Comparison of ENCODE assay signal across 2 cellular contexts in genomic region chr6:36809933-36810844, GRCh38.
TF ChIP-seq lines count a peak whose summit lies in the region.

No MANE protein-coding gene starts in this region.

TF ChIP-seq in HepG2, 621 proteins besides CTCF, POLR2A, EP300 and RAD21 (continued from another document and continues in another):
- peak; percentile 37; the same call in 1 of the 2 replicates for TF ChIP-seq SNAPC4 (CRISPR knock-in tag; IDR thresholded peaks at IDR 0.05)
- TF ChIP-seq IRF2 (CRISPR knock-in tag; IDR thresholded peaks at IDR 0.05) = 0 out of 2 replicates have a peak, but pooled peaks have one; percentile 35
- TF ChIP-seq, protein P1, sequence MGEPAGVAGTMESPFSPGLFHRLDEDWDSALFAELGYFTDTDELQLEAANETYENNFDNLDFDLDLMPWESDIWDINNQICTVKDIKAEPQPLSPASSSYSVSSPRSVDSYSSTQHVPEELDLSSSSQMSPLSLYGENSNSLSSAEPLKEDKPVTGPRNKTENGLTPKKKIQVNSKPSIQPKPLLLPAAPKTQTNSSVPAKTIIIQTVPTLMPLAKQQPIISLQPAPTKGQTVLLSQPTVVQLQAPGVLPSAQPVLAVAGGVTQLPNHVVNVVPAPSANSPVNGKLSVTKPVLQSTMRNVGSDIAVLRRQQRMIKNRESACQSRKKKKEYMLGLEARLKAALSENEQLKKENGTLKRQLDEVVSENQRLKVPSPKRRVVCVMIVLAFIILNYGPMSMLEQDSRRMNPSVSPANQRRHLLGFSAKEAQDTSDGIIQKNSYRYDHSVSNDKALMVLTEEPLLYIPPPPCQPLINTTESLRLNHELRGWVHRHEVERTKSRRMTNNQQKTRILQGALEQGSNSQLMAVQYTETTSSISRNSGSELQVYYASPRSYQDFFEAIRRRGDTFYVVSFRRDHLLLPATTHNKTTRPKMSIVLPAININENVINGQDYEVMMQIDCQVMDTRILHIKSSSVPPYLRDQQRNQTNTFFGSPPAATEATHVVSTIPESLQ (CRISPR knock-in tag; conservative IDR thresholded peaks at IDR 0.05) = 0 out of 2 replicates have a peak, but pooled peaks have one; percentile 60
- TF ChIP-seq MXD4 (CRISPR knock-in tag; IDR thresholded peaks at IDR 0.05) = 0 out of 2 replicates have a peak, but pooled peaks have one; percentile 19
- no peak for TF ChIP-seq ZNF235 (CRISPR knock-in tag; IDR thresholded peaks at IDR 0.05; ENCODE audit: borderline replicate concordance)
- TF ChIP-seq ZNF451 (CRISPR knock-in tag; IDR thresholded peaks at IDR 0.05) = 0 out of 2 replicates have a peak, but pooled peaks have one; percentile 49
- TF ChIP-seq PATZ1 (CRISPR knock-in tag; IDR thresholded peaks at IDR 0.05) = 0 out of 2 replicates have a peak, but pooled peaks have one; percentile 37
- TF ChIP-seq GATAD1 (CRISPR knock-in tag; IDR thresholded peaks at IDR 0.05) = peak; percentile 36; the same call in 1 of the 2 replicates
- TF ChIP-seq ZNF598 (CRISPR knock-in tag; IDR thresholded peaks at IDR 0.05; ENCODE audit: borderline replicate concordance) = no peak
- peak; percentile 63; the same call in 1 of the 2 replicates for TF ChIP-seq ZNF205 (CRISPR knock-in tag; IDR thresholded peaks at IDR 0.05)

TF ChIP-seq in K562, 482 proteins besides CTCF, POLR2A, EP300 and RAD21 (continued from another document and continues in another):
- TF ChIP-seq, protein P2, sequence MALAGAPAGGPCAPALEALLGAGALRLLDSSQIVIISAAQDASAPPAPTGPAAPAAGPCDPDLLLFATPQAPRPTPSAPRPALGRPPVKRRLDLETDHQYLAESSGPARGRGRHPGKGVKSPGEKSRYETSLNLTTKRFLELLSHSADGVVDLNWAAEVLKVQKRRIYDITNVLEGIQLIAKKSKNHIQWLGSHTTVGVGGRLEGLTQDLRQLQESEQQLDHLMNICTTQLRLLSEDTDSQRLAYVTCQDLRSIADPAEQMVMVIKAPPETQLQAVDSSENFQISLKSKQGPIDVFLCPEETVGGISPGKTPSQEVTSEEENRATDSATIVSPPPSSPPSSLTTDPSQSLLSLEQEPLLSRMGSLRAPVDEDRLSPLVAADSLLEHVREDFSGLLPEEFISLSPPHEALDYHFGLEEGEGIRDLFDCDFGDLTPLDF (CRISPR knock-in tag; IDR thresholded peaks at IDR 0.05) = no peak
- TF ChIP-seq SAFB2 (IDR thresholded peaks at IDR 0.05; ENCODE audit: borderline replicate concordance, low read depth, low read length, severe bottlenecking) (no peak), NFIX (CRISPR knock-in tag; IDR thresholded peaks at IDR 0.05; ENCODE audit: low read depth) (no peak), ZNF395 (CRISPR knock-in tag; IDR thresholded peaks at IDR 0.05) (peak; percentile 37; the same call in 1 of the 2 replicates), CREB1 (IDR thresholded peaks at IDR 0.05) (no peak), CREB1 (CRISPR knock-in tag; IDR thresholded peaks at IDR 0.05) (no peak), WHSC1 (IDR thresholded peaks at IDR 0.05; ENCODE audit: low read length) (no peak), FOXK2 (conservative IDR thresholded peaks at IDR 0.05 in 1 of 2, IDR thresholded peaks at IDR 0.05 in 1 of 2; ENCODE audit: low read depth in 2 of 2) (no peak), ARID2 (IDR thresholded peaks at IDR 0.05) (peak; percentile 70; the same call in 1 of the 2 replicates), KDM4B (IDR thresholded peaks at IDR 0.05; ENCODE audit: borderline replicate concordance in 2 of 2, low read depth in 1 of 2) (no peak), FOXJ2 (tag; IDR thresholded peaks at IDR 0.05) (no peak), IRF9 (tag; IDR thresholded peaks at IDR 0.05) (no peak), TFAM (CRISPR knock-in tag; conservative IDR thresholded peaks at IDR 0.05) (no peak), KDM5B (IDR thresholded peaks at IDR 0.05; ENCODE audit: insufficient replicate concordance, low read depth, low read length) (no peak), TAF1 (IDR thresholded peaks at IDR 0.05; ENCODE audit: control insufficient read depth, extremely low read depth, insufficient read depth, low read length, severe bottlenecking) (no peak), KDM2B (CRISPR knock-in tag; IDR thresholded peaks at IDR 0.05) (no peak), MNT (conservative IDR thresholded peaks at IDR 0.05) (no peak), E2F3 (CRISPR knock-in tag; IDR thresholded peaks at IDR 0.05) (no peak), ZBTB34 (CRISPR knock-in tag; IDR thresholded peaks at IDR 0.05) (no peak), ZBTB17 (CRISPR knock-in tag; IDR thresholded peaks at IDR 0.05) (no peak), GABPB2 (CRISPR knock-in tag; conservative IDR thresholded peaks at IDR 0.05) (no peak), ZNF586 (CRISPR knock-in tag; conservative IDR thresholded peaks at IDR 0.05) (no peak), MAZ (CRISPR knock-in tag; conservative IDR thresholded peaks at IDR 0.05 in 1 of 2, IDR thresholded peaks at IDR 0.05 in 1 of 2) (peak in 1 of 2 experiments; percentile 62; a peak in 2 of 4 replicates), CHD1 (IDR thresholded peaks at IDR 0.05; ENCODE audit: low read length) (no peak), ZBTB11 (CRISPR knock-in tag; IDR thresholded peaks at IDR 0.05) (no peak), SPI1 (IDR thresholded peaks at IDR 0.05; ENCODE audit: borderline replicate concordance, low read depth, low read length) (no peak)
- TF ChIP-seq, protein P3, sequence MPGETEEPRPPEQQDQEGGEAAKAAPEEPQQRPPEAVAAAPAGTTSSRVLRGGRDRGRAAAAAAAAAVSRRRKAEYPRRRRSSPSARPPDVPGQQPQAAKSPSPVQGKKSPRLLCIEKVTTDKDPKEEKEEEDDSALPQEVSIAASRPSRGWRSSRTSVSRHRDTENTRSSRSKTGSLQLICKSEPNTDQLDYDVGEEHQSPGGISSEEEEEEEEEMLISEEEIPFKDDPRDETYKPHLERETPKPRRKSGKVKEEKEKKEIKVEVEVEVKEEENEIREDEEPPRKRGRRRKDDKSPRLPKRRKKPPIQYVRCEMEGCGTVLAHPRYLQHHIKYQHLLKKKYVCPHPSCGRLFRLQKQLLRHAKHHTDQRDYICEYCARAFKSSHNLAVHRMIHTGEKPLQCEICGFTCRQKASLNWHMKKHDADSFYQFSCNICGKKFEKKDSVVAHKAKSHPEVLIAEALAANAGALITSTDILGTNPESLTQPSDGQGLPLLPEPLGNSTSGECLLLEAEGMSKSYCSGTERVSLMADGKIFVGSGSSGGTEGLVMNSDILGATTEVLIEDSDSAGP (CRISPR knock-in tag; IDR thresholded peaks at IDR 0.05) = no peak
- TF ChIP-seq, protein P4, sequence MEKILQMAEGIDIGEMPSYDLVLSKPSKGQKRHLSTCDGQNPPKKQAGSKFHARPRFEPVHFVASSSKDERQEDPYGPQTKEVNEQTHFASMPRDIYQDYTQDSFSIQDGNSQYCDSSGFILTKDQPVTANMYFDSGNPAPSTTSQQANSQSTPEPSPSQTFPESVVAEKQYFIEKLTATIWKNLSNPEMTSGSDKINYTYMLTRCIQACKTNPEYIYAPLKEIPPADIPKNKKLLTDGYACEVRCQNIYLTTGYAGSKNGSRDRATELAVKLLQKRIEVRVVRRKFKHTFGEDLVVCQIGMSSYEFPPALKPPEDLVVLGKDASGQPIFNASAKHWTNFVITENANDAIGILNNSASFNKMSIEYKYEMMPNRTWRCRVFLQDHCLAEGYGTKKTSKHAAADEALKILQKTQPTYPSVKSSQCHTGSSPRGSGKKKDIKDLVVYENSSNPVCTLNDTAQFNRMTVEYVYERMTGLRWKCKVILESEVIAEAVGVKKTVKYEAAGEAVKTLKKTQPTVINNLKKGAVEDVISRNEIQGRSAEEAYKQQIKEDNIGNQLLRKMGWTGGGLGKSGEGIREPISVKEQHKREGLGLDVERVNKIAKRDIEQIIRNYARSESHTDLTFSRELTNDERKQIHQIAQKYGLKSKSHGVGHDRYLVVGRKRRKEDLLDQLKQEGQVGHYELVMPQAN (IDR thresholded peaks at IDR 0.05; ENCODE audit: borderline replicate concordance) = no peak
